Comparison of ENCODE assay signal across 8 cellular contexts in the genomic region with DNA sequence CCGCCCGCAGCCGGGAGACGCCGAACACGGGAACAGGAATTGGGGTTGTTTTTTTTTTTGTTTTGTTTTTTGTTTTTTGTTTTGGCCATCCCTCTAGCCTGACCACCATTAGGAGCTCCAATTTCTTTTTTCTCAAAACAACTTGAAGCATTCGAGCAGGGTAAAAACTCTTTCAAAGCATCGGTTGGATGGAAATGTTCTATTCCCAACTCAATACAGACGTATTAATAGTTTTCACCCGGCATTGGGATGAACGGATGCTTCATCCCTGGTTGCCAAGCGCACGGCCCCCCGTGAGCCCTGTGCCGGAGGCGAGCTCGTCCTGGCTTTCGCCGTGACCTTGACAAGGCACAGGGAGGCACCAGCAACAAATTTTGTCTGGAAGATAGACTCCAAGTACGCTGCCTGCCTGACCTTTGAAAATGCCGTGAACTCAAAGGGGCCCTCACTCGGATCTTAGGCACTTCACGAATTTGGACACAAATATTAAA. TPM values are rescaled to one million over a fixed set of nuclear protein-coding genes. Genes with fewer than 3 reads are reported as not detected.
DNase-seq lines count a peak whose midpoint lies in the region; ATAC-seq and TF ChIP-seq lines count a peak whose summit lies in the region.

No MANE protein-coding gene starts in this region.

- H3K4me3 ChIP-seq in NB4 (ENCODE audit: low read depth, low read length), result peak overlapping the region; percentile 48
- H3K4me3 ChIP-seq in fibroblast of lung (replicated peaks in 1 of 4; ENCODE audit: control extremely low read depth in 1 of 4, insufficient read depth in 1 of 4, low read depth in 3 of 4, low read length in 4 of 4), result no peak overlapping the region

- TF ChIP-seq POLR2A in NB4 (IDR thresholded peaks at IDR 0.05; ENCODE audit: extremely low read depth, insufficient read length), result no peak

- ATAC-seq in activated CD8-positive, alpha-beta T cell treated with anti-CD3 and anti-CD28 coated beads for 36 hours, result no peak
- ATAC-seq in activated CD8-positive, alpha-beta T cell treated with anti-CD3 and anti-CD28 coated beads, Interleukin-2, amount 10 ng/mL, durations not matched to agents 7 days and 5 days, result no peak
- ATAC-seq in stimulated activated naive CD8-positive, alpha-beta T cell treated with anti-CD3 and anti-CD28 coated beads, Interleukin-15, amount 100 ng/mL, for 72 hours, result no peak
- no peak for ATAC-seq in stimulated activated memory B cell treated with anti-CD40 and anti-IgM and Interleukin-4, amounts not matched to agents 10 μg/mL and 1 μg/mL and 100 μg/mL, for 72 hours
- no peak for ATAC-seq in GM18870 (IDR thresholded peaks at IDR 0.05; ENCODE audit: unreplicated experiment)

- intact Hi-C loops in activated CD8-positive, alpha-beta T cell treated with anti-CD3 and anti-CD28 coated beads for 36 hours (cut with micrococcal nuclease), result loop anchor here (5.0 kb wide), 1 partner anchor 143 kb away; no protein-coding TSS in a partner anchor

- peak overlapping the region; percentile 25 for H3K4me2 ChIP-seq in fibroblast of lung (ENCODE audit: extremely low read depth, insufficient read depth, low read length)

- H3K4me1 ChIP-seq in fibroblast of lung (ENCODE audit: control insufficient read depth, extremely low read depth, insufficient read depth, low read length), result no peaks in the 10 kb centered on the region

- no peaks in the 10 kb centered on the region for H4K20me1 ChIP-seq in fibroblast of lung (ENCODE audit: control insufficient read depth, extremely low read depth, insufficient read depth, low read length)

- peaks cover 30% of the 10 kb centered on the region for H3K27me3 Mint-ChIP-seq in activated CD8-positive, alpha-beta T cell treated with anti-CD3 and anti-CD28 coated beads for 36 hours
- H3K27me3 Mint-ChIP-seq in activated CD8-positive, alpha-beta T cell treated with anti-CD3 and anti-CD28 coated beads, Interleukin-2, amount 10 ng/mL, durations not matched to agents 7 days and 5 days (ENCODE audit: low read depth), result peaks cover 19% of the 10 kb centered on the region
- peaks cover 30% of the 10 kb centered on the region for H3K27me3 Mint-ChIP-seq in stimulated activated naive CD8-positive, alpha-beta T cell treated with anti-CD3 and anti-CD28 coated beads, Interleukin-15, amount 100 ng/mL, for 72 hours
- H3K27me3 Mint-ChIP-seq in stimulated activated memory B cell treated with anti-CD40 and anti-IgM and Interleukin-4, amounts not matched to agents 10 μg/mL and 1 μg/mL and 100 μg/mL, for 72 hours, result no peaks in the 10 kb centered on the region

- no peak overlapping the region for H2AFZ ChIP-seq in fibroblast of lung (ENCODE audit: low read length)

- H3K27ac ChIP-seq in fibroblast of lung (ENCODE audit: insufficient read depth, low read length), result no peak overlapping the region

- H3K36me3 Mint-ChIP-seq in activated CD8-positive, alpha-beta T cell treated with anti-CD3 and anti-CD28 coated beads for 36 hours (ENCODE audit: low read depth), result no peaks in the 10 kb centered on the region
- no peaks in the 10 kb centered on the region for H3K36me3 Mint-ChIP-seq in activated CD8-positive, alpha-beta T cell treated with anti-CD3 and anti-CD28 coated beads, Interleukin-2, amount 10 ng/mL, durations not matched to agents 7 days and 5 days (ENCODE audit: low read depth)
- H3K36me3 Mint-ChIP-seq in stimulated activated memory B cell treated with anti-CD40 and anti-IgM and Interleukin-4, amounts not matched to agents 10 μg/mL and 1 μg/mL and 100 μg/mL, for 72 hours, result no peaks in the 10 kb centered on the region

- POLR2A ChIA-PET in activated CD8-positive, alpha-beta T cell treated with anti-CD3 and anti-CD28 coated beads for 36 hours (lab: Charles Lee), result no interaction called here
- POLR2A ChIA-PET in activated CD8-positive, alpha-beta T cell treated with anti-CD3 and anti-CD28 coated beads, Interleukin-2, amount 10 ng/mL, durations not matched to agents 7 days and 5 days (lab: Charles Lee), result no interaction called here

- H3K27me3 ChIP-seq in fibroblast of lung (ENCODE audit: control insufficient read depth, insufficient read depth, low read length), result no peaks in the 10 kb centered on the region

- no peaks in the 10 kb centered on the region for H3K36me3 ChIP-seq in fibroblast of lung (ENCODE audit: control insufficient read depth, insufficient read depth, low read length)

- CTCF ChIA-PET in activated CD8-positive, alpha-beta T cell treated with anti-CD3 and anti-CD28 coated beads for 36 hours (lab: Charles Lee), result interaction anchor here (1.3 to 1.6 kb wide), 2 partner anchors 21 to 144 kb away, joined by 3 to 6 read pairs; no protein-coding TSS in a partner anchor
- CTCF ChIA-PET in activated CD8-positive, alpha-beta T cell treated with anti-CD3 and anti-CD28 coated beads, Interleukin-2, amount 10 ng/mL, durations not matched to agents 7 days and 5 days (lab: Charles Lee), result interaction anchor here (1.0 kb wide), 1 partner anchor 143 kb away, joined by 3 read pairs; no protein-coding TSS in a partner anchor

- no peak for DNase-seq in activated CD8-positive, alpha-beta T cell treated with anti-CD3 and anti-CD28 coated beads for 36 hours
- no peak for DNase-seq in activated CD8-positive, alpha-beta T cell treated with anti-CD3 and anti-CD28 coated beads, Interleukin-2, amount 10 ng/mL, durations not matched to agents 7 days and 5 days
- DNase-seq in NB4 (ENCODE audit: low read depth) (peak; percentile 8), fibroblast of lung (ENCODE audit: low read depth in 2 of 2) (no peak), RKO (ENCODE audit: low spot score) (no peak)
- no peak for DNase-seq in stimulated activated naive CD8-positive, alpha-beta T cell treated with anti-CD3 and anti-CD28 coated beads, Interleukin-15, amount 100 ng/mL, for 72 hours

- TF ChIP-seq CTCF in activated CD8-positive, alpha-beta T cell treated with anti-CD3 and anti-CD28 coated beads for 36 hours (IDR thresholded peaks at IDR 0.05), result peak; percentile 58
- TF ChIP-seq CTCF in NB4 (IDR thresholded peaks at IDR 0.05; ENCODE audit: low read depth, low read length), result peak; percentile 15
- no peak for TF ChIP-seq CTCF in fibroblast of lung (conservative IDR thresholded peaks at IDR 0.05 in 1 of 2, IDR thresholded peaks at IDR 0.05 in 1 of 2; ENCODE audit: low read depth in 1 of 2, low read length in 2 of 2)

- peak overlapping the region; percentile 33 for H3K4me3 Mint-ChIP-seq in activated CD8-positive, alpha-beta T cell treated with anti-CD3 and anti-CD28 coated beads for 36 hours
- H3K4me3 Mint-ChIP-seq in activated CD8-positive, alpha-beta T cell treated with anti-CD3 and anti-CD28 coated beads, Interleukin-2, amount 10 ng/mL, durations not matched to agents 7 days and 5 days, result no peak overlapping the region
- H3K4me3 Mint-ChIP-seq in stimulated activated naive CD8-positive, alpha-beta T cell treated with anti-CD3 and anti-CD28 coated beads, Interleukin-15, amount 100 ng/mL, for 72 hours, result peak overlapping the region; percentile 64 to 80
- H3K4me3 Mint-ChIP-seq in stimulated activated memory B cell treated with anti-CD40 and anti-IgM and Interleukin-4, amounts not matched to agents 10 μg/mL and 1 μg/mL and 100 μg/mL, for 72 hours, result no peak overlapping the region

- H3K9me3 Mint-ChIP-seq in activated CD8-positive, alpha-beta T cell treated with anti-CD3 and anti-CD28 coated beads for 36 hours, result no peaks in the 10 kb centered on the region
- no peaks in the 10 kb centered on the region for H3K9me3 Mint-ChIP-seq in activated CD8-positive, alpha-beta T cell treated with anti-CD3 and anti-CD28 coated beads, Interleukin-2, amount 10 ng/mL, durations not matched to agents 7 days and 5 days (ENCODE audit: insufficient read depth)
- no peaks in the 10 kb centered on the region for H3K9me3 Mint-ChIP-seq in stimulated activated naive CD8-positive, alpha-beta T cell treated with anti-CD3 and anti-CD28 coated beads, Interleukin-15, amount 100 ng/mL, for 72 hours
- no peaks in the 10 kb centered on the region for H3K9me3 Mint-ChIP-seq in stimulated activated memory B cell treated with anti-CD40 and anti-IgM and Interleukin-4, amounts not matched to agents 10 μg/mL and 1 μg/mL and 100 μg/mL, for 72 hours

- H3K27ac Mint-ChIP-seq in activated CD8-positive, alpha-beta T cell treated with anti-CD3 and anti-CD28 coated beads for 36 hours, result no peak overlapping the region
- H3K27ac Mint-ChIP-seq in activated CD8-positive, alpha-beta T cell treated with anti-CD3 and anti-CD28 coated beads, Interleukin-2, amount 10 ng/mL, durations not matched to agents 7 days and 5 days, result no peak overlapping the region
- no peak overlapping the region for H3K27ac Mint-ChIP-seq in stimulated activated naive CD8-positive, alpha-beta T cell treated with anti-CD3 and anti-CD28 coated beads, Interleukin-15, amount 100 ng/mL, for 72 hours
- no peak overlapping the region for H3K27ac Mint-ChIP-seq in stimulated activated memory B cell treated with anti-CD40 and anti-IgM and Interleukin-4, amounts not matched to agents 10 μg/mL and 1 μg/mL and 100 μg/mL, for 72 hours

- H3K9ac ChIP-seq in fibroblast of lung (ENCODE audit: insufficient read depth, low read length), result no peak overlapping the region

- H3K4me1 Mint-ChIP-seq in activated CD8-positive, alpha-beta T cell treated with anti-CD3 and anti-CD28 coated beads for 36 hours (ENCODE audit: low read depth), result peaks cover 2% of the 10 kb centered on the region
- H3K4me1 Mint-ChIP-seq in activated CD8-positive, alpha-beta T cell treated with anti-CD3 and anti-CD28 coated beads, Interleukin-2, amount 10 ng/mL, durations not matched to agents 7 days and 5 days (ENCODE audit: low read depth), result peaks cover 7% of the 10 kb centered on the region
- peaks cover 6% of the 10 kb centered on the region for H3K4me1 Mint-ChIP-seq in stimulated activated naive CD8-positive, alpha-beta T cell treated with anti-CD3 and anti-CD28 coated beads, Interleukin-15, amount 100 ng/mL, for 72 hours
- no peaks in the 10 kb centered on the region for H3K4me1 Mint-ChIP-seq in stimulated activated memory B cell treated with anti-CD40 and anti-IgM and Interleukin-4, amounts not matched to agents 10 μg/mL and 1 μg/mL and 100 μg/mL, for 72 hours

- no peaks in the 10 kb centered on the region for H3K79me2 ChIP-seq in fibroblast of lung (ENCODE audit: control insufficient read depth, insufficient read depth, low read length)

- no peaks in the 10 kb centered on the region for H3K9me3 ChIP-seq in fibroblast of lung (ENCODE audit: control insufficient read depth, insufficient read depth, low read depth, low read length)

RNA-seq across cellular contexts. Expression of a gene that starts 0.4 kb away (rescaled TPM):
- total RNA-seq in activated CD8-positive, alpha-beta T cell treated with anti-CD3 and anti-CD28 coated beads for 36 hours, result 1 to 10 TPM; 1.8 to 2.2 TPM
- under 1 TPM; 0.31 to 0.37 TPM for total RNA-seq in activated CD8-positive, alpha-beta T cell treated with anti-CD3 and anti-CD28 coated beads, Interleukin-2, amount 10 ng/mL, durations not matched to agents 7 days and 5 days
- under 0.01 TPM in 2 replicates for total RNA-seq in fibroblast of lung
- polyA plus RNA-seq in fibroblast of lung, result 0.07 and 0.14 TPM in 2 replicates
- 0.06 and 0.12 TPM in 2 replicates for polyA plus RNA-seq in fibroblast of lung (2012)
- polyA minus RNA-seq in fibroblast of lung (ENCODE audit: low replicate concordance), result not detected in 2 replicates

Comparison
In these comparisons a context has a peak if more than half of its experiments do, and no peak if none do; other contexts are left out.
1. H3K4me3 Mint-ChIP-seq: peak in activated CD8-positive, alpha-beta T cell treated with anti-CD3 and anti-CD28 coated beads for 36 hours (single experiment) and stimulated activated naive CD8-positive, alpha-beta T cell treated with anti-CD3 and anti-CD28 coated beads, Interleukin-15, amount 100 ng/mL, for 72 hours (2 of 2); none in activated CD8-positive, alpha-beta T cell treated with anti-CD3 and anti-CD28 coated beads, Interleukin-2, amount 10 ng/mL, durations not matched to agents 7 days and 5 days (single experiment) and stimulated activated memory B cell treated with anti-CD40 and anti-IgM and Interleukin-4, amounts not matched to agents 10 μg/mL and 1 μg/mL and 100 μg/mL, for 72 hours (single experiment).
2. CTCF ChIP-seq: peak in activated CD8-positive, alpha-beta T cell treated with anti-CD3 and anti-CD28 coated beads for 36 hours (single experiment) and NB4 (single experiment); none in fibroblast of lung (0 of 2).